Comparison of ENCODE assay signal across 1 cellular context in genomic region chr12:120013659-120014380, GRCh38.
TF ChIP-seq lines count a peak whose summit lies in the region.

No MANE protein-coding gene starts in this region.

TF ChIP-seq in HepG2, 621 proteins besides CTCF, POLR2A, EP300 and RAD21 (continued from another document and continues in another):
- TF ChIP-seq CBX2 (IDR thresholded peaks at IDR 0.05; ENCODE audit: low read depth, low read length) (no peak), CBX2 (CRISPR knock-in tag; IDR thresholded peaks at IDR 0.05; ENCODE audit: low read depth) (no peak), HHEX (CRISPR knock-in tag; IDR thresholded peaks at IDR 0.05) (no peak), KDM5B (CRISPR knock-in tag; IDR thresholded peaks at IDR 0.05; ENCODE audit: borderline replicate concordance) (no peak), CHD4 (IDR thresholded peaks at IDR 0.05; ENCODE audit: borderline replicate concordance, low read length) (no peak), KDM6A (CRISPR knock-in tag; IDR thresholded peaks at IDR 0.05; ENCODE audit: low read depth) (0 out of 2 replicates have a peak, but pooled peaks have one; percentile 33), SKIL (CRISPR knock-in tag; IDR thresholded peaks at IDR 0.05; ENCODE audit: borderline replicate concordance) (peak; percentile 76; the same call in 1 of the 2 replicates), SYNCRIP (IDR thresholded peaks at IDR 0.05; ENCODE audit: insufficient read depth, low read depth, low read length) (no peak), ZNF501 (CRISPR knock-in tag; IDR thresholded peaks at IDR 0.05) (no peak), ZNF337 (CRISPR knock-in tag; IDR thresholded peaks at IDR 0.05; ENCODE audit: borderline replicate concordance, low read depth) (no peak), GABPB1 (CRISPR knock-in tag; IDR thresholded peaks at IDR 0.05) (no peak), EEA1 (CRISPR knock-in tag; IDR thresholded peaks at IDR 0.05; ENCODE audit: borderline replicate concordance) (no peak), EED (CRISPR knock-in tag; IDR thresholded peaks at IDR 0.05) (no peak), NFRKB (IDR thresholded peaks at IDR 0.05) (no peak), SAP130 (CRISPR knock-in tag; IDR thresholded peaks at IDR 0.05; ENCODE audit: low read depth) (peak; percentile 77), ZNF747 (CRISPR knock-in tag; IDR thresholded peaks at IDR 0.05; ENCODE audit: borderline replicate concordance) (no peak), ZNF737 (CRISPR knock-in tag; IDR thresholded peaks at IDR 0.05; ENCODE audit: borderline replicate concordance) (no peak), ZNF142 (CRISPR knock-in tag; IDR thresholded peaks at IDR 0.05) (no peak), ZNF101 (CRISPR knock-in tag; IDR thresholded peaks at IDR 0.05; ENCODE audit: borderline replicate concordance, low read depth) (no peak), CSRNP1 (CRISPR knock-in tag; IDR thresholded peaks at IDR 0.05) (no peak), MTF1 (CRISPR knock-in tag; IDR thresholded peaks at IDR 0.05) (no peak), TAF1 (CRISPR knock-in tag; IDR thresholded peaks at IDR 0.05) (no peak), GTF2F1 (IDR thresholded peaks at IDR 0.05; ENCODE audit: low read length) (no peak), SRSF1 (optimal IDR thresholded peaks at IDR 0.05; ENCODE audit: low read depth, low read length) (no peak), PAWR (CRISPR knock-in tag; IDR thresholded peaks at IDR 0.05; ENCODE audit: borderline replicate concordance) (no peak), ZMYM2 (CRISPR knock-in tag; IDR thresholded peaks at IDR 0.05) (no peak), ZNF790 (CRISPR knock-in tag; IDR thresholded peaks at IDR 0.05; ENCODE audit: borderline replicate concordance) (no peak), ATM (IDR thresholded peaks at IDR 0.05; ENCODE audit: borderline replicate concordance) (no peak), ZNF513 (CRISPR knock-in tag; conservative IDR thresholded peaks at IDR 0.05) (no peak), HOXA5 (CRISPR knock-in tag; IDR thresholded peaks at IDR 0.05) (no peak), PBX3 (CRISPR knock-in tag; IDR thresholded peaks at IDR 0.05; ENCODE audit: borderline replicate concordance) (no peak), MZF1 (CRISPR knock-in tag; IDR thresholded peaks at IDR 0.05; ENCODE audit: borderline replicate concordance) (no peak), ZNF569 (CRISPR knock-in tag; IDR thresholded peaks at IDR 0.05; ENCODE audit: borderline replicate concordance) (no peak), ZNF780A (CRISPR knock-in tag; IDR thresholded peaks at IDR 0.05) (no peak), POGK (CRISPR knock-in tag; conservative IDR thresholded peaks at IDR 0.05) (no peak), ZNF740 (CRISPR knock-in tag; IDR thresholded peaks at IDR 0.05) (no peak), MTA3 (CRISPR knock-in tag; IDR thresholded peaks at IDR 0.05) (no peak), ZNF256 (CRISPR knock-in tag; conservative IDR thresholded peaks at IDR 0.05) (no peak), CEBPG (CRISPR knock-in tag; IDR thresholded peaks at IDR 0.05) (no peak), GRHL1 (CRISPR knock-in tag; conservative IDR thresholded peaks at IDR 0.05) (no peak), SP2 (CRISPR knock-in tag; IDR thresholded peaks at IDR 0.05) (no peak), MEIS2 (CRISPR knock-in tag; IDR thresholded peaks at IDR 0.05) (no peak), SP5 (CRISPR knock-in tag; IDR thresholded peaks at IDR 0.05; ENCODE audit: borderline replicate concordance, low read depth) (no peak), FOSL2 (CRISPR knock-in tag; IDR thresholded peaks at IDR 0.05) (peak; percentile 95), ATF3 (CRISPR knock-in tag; IDR thresholded peaks at IDR 0.05) (peak; percentile 45; the same call in 1 of the 2 replicates), RFX1 (IDR thresholded peaks at IDR 0.05) (no peak), FOXP1 (IDR thresholded peaks at IDR 0.05) (no peak), FOXP1 (CRISPR knock-in tag; IDR thresholded peaks at IDR 0.05) (peak; percentile 64), ZNF383 (CRISPR knock-in tag; IDR thresholded peaks at IDR 0.05; ENCODE audit: borderline replicate concordance) (no peak), KLF6 (CRISPR knock-in tag; IDR thresholded peaks at IDR 0.05) (no peak), ATF7-NPFF (CRISPR knock-in tag; IDR thresholded peaks at IDR 0.05; ENCODE audit: low read depth) (no peak), ZFP91 (CRISPR knock-in tag; IDR thresholded peaks at IDR 0.05; ENCODE audit: borderline replicate concordance) (no peak), ZNF350 (CRISPR knock-in tag; IDR thresholded peaks at IDR 0.05; ENCODE audit: borderline replicate concordance, low read depth) (no peak), PHF8 (CRISPR knock-in tag; IDR thresholded peaks at IDR 0.05) (no peak)
